ENCODE assay signal across 8 cellular contexts in the genomic region with DNA sequence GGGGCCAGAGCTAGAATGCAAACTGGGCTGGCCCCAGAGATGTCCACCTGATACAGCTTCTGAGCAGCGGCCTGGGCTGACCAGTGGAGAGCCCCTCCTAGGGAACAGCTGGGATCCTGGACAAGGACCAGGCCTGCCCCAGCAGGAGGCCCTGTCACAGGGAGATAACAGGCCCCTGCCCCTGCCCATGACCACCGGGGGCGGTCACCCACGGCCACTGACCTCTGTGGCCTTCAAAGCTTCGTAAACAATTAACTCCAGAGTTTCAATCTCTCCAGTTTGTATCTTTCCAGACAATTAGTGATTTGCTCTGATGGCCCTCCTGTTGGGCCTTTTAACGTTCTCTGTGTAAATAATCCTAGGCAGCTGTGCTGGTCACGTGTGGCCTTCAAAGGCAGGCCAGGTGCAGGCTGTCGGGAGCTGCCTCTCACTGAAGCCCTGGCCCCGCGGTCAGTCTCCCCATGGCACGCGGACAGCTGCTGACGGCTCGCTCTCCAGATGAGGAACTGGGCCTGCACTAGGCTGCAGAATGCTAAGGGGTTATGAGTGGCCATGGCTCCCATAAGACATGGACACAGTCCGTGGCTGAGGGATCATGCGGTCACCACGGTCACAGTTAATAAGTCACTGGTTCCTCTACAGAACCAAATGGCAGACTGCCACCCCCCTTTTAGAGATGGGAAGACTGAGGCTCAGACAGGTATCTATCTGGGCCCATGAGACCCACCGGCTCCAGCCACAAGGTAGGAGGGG. TPM values are rescaled to one million over a fixed set of nuclear protein-coding genes. Genes with fewer than 3 reads are reported as not detected.
DNase-seq lines count a peak whose midpoint lies in the region; ATAC-seq and TF ChIP-seq lines count a peak whose summit lies in the region.

No MANE protein-coding gene starts in this region.

- BruUV-seq in PC-9 (replicated peaks; lab: Mats Ljungman, UMichigan) = no TSS peak

- H3K9me3 ChIP-seq in psoas muscle (no peaks in the 10 kb centered on the region), PC-9 (ENCODE audit: insufficient read depth, low read depth) (no peaks in the 10 kb centered on the region), vagina (no peaks in the 10 kb centered on the region)

- H3K79me2 ChIP-seq in PC-9 (ENCODE audit: low read depth) = peaks cover 91% of the 10 kb centered on the region

- peaks cover 97% of the 10 kb centered on the region for H4K20me1 ChIP-seq in PC-9 (ENCODE audit: insufficient read depth)

- H3K27ac ChIP-seq in psoas muscle (peak overlapping the region; percentile 81), PC-9 (no peak overlapping the region), vagina (no peak overlapping the region)

- TF ChIP-seq CTCF in psoas muscle (IDR thresholded peaks at IDR 0.05) (no peak), PC-9 (conservative IDR thresholded peaks at IDR 0.05) (no peak), vagina (IDR thresholded peaks at IDR 0.05) (no peak)

- TF ChIP-seq POLR2A in vagina (IDR thresholded peaks at IDR 0.05) = no peak

- intact Hi-C loops in Right ventricle myocardium superior (cut with DNase I) (loop anchor here (10.0 kb wide), 2 partner anchors 75 to 135 kb away; no protein-coding TSS in a partner anchor), psoas muscle (cut with DNase I) (loop anchor here in 1 of 2 donors (5.0 kb wide), 1 partner anchor 117 kb away; no protein-coding TSS in a partner anchor), PC-9 (cut with micrococcal nuclease; ENCODE audit: unreplicated experiment) (loop anchor here (5.0 to 10.0 kb wide), 3 partner anchors 282 to 785 kb away; partner anchors contain the start of genes AMMECR1L, IWS1 and SAP130), vagina (cut with DNase I) (loop anchor here (10.0 kb wide), 1 partner anchor 135 kb away; no protein-coding TSS in a partner anchor)

- peak; percentile 60 for DNase-seq in HuH-7 (ENCODE audit: low spot score)
- DNase-seq in NCI-H82 (lab: John Stamatoyannopoulos, UW) = peak; percentile 79
- peak; percentile 72 for DNase-seq in Right ventricle myocardium superior
- peak; percentile 80 to 88 for DNase-seq in psoas muscle
- no peak for DNase-seq in PC-9
- DNase-seq in vagina (ENCODE audit: extremely low spot score in 2 of 2) = no peak

- WGBS in psoas muscle, 3 donors = 29 to 32% (median 31%) methylated on average over 18 of the region's 18 CpGs

- H3K36me3 ChIP-seq in psoas muscle (ENCODE audit: insufficient read depth in 1 of 2, low read depth in 1 of 2) = no peaks in the 10 kb centered on the region
- no peaks in the 10 kb centered on the region for H3K36me3 ChIP-seq in PC-9 (ENCODE audit: low read depth)
- H3K36me3 ChIP-seq in vagina = no peaks in the 10 kb centered on the region

- peak; percentile 28 for ATAC-seq in Right ventricle myocardium superior (ENCODE audit: poor library complexity)
- ATAC-seq in psoas muscle = peak; percentile 73 to 81 (median 78)
- no peak for ATAC-seq in GM21367 (IDR thresholded peaks at IDR 0.05; ENCODE audit: unreplicated experiment)
- ATAC-seq in GM19035 (IDR thresholded peaks at IDR 0.05; ENCODE audit: unreplicated experiment) = no peak

- CTCF ChIA-PET in PC-9 (lab: Charles Lee) = no interaction called here

- H3K4me2 ChIP-seq in PC-9 = no peak overlapping the region

- POLR2A ChIA-PET in PC-9 (lab: Charles Lee; ENCODE audit: unreplicated experiment) = interaction anchor here (0.9 kb wide), 1 partner anchor 941 kb away, joined by 4 read pairs; no protein-coding TSS in a partner anchor

- peaks cover 18% of the 10 kb centered on the region for H3F3A ChIP-seq in PC-9 (ENCODE audit: insufficient read depth, low read depth)

- H3K4me3 ChIP-seq in psoas muscle (peak overlapping the region; percentile 20), PC-9 (no peak overlapping the region), vagina (no peak overlapping the region)

- H2AFZ ChIP-seq in PC-9 = no peak overlapping the region

- H3K9me2 ChIP-seq in PC-9 (ENCODE audit: insufficient read depth) = no peaks in the 10 kb centered on the region

- H3K4me1 ChIP-seq in psoas muscle (peaks cover 86% of the 10 kb centered on the region), PC-9 (replicated peaks; ENCODE audit: insufficient read depth) (peaks cover 29% of the 10 kb centered on the region), vagina (peaks cover 97% of the 10 kb centered on the region)

- H3K27me3 ChIP-seq in psoas muscle (ENCODE audit: insufficient read depth in 3 of 3, low read length in 2 of 3) = no peaks in the 10 kb centered on the region
- no peaks in the 10 kb centered on the region for H3K27me3 ChIP-seq in PC-9 (ENCODE audit: insufficient read depth, low read depth)
- no peaks in the 10 kb centered on the region for H3K27me3 ChIP-seq in vagina

RNA-seq across cellular contexts. Expression of gene HS6ST1, which starts 9.2 kb away (rescaled TPM):
- total RNA-seq in Right ventricle myocardium superior (35.1 TPM), psoas muscle (10 to 100 TPM; 29.3 to 68.7 (median 44.6) TPM), PC-9 (2021) (20.2 and 26.2 TPM in 2 replicates), vagina (68.5 TPM)
- 10 to 100 TPM; 13.6 to 90.9 (median 20.0) TPM for polyA plus RNA-seq in psoas muscle

Comparison
In these comparisons a context has a peak if more than half of its experiments do, and no peak if none do; other contexts are left out.
1. DNase-seq: peak in HuH-7 (single experiment), NCI-H82 (single experiment), Right ventricle myocardium superior (single experiment) and psoas muscle (2 of 2); none in PC-9 (0 of 2) and vagina (0 of 2).
2. ATAC-seq: peak in Right ventricle myocardium superior (single experiment) and psoas muscle (4 of 4); none in GM21367 (single experiment) and GM19035 (single experiment).